ENCODE assay signal across 8 cellular contexts in the genomic region with DNA sequence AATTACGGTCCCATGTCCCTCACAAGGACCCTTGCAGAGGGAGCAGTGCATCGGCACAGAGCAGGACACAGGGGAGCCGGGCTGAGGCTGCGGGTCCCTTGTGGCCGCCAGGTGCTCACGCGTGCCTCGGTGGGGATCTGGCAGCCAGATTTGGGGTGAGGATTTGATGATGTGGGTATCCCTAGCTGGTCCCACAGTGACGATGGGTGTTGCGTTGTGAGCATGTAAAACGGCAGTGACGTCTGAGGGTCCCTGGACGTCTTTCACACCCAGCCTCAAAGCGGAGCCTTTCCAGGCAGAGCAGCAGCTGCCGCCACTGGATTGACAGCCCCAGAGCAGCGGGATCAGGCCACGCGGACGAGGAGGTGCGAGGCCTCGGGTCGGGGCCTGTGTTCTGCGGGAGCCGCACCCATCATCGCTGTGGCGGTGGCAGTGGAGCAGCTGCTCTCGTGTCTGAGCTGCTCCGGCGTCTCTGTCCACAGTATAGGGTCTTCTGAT. TPM values are rescaled to one million over a fixed set of nuclear protein-coding genes. Genes with fewer than 3 reads are reported as not detected.
DNase-seq lines count a peak whose midpoint lies in the region; ATAC-seq and TF ChIP-seq lines count a peak whose summit lies in the region.

No MANE protein-coding gene starts in this region.

- H3K4me3 ChIP-seq in DND-41 (ENCODE audit: low read depth in 1 of 2, low read length in 2 of 2) (peak overlapping the region in 1 of 2 experiments; percentile 41; a peak in 2 of 4 replicates), SJSA1 (peak overlapping the region; percentile 44), esophagus muscularis mucosa (peak overlapping the region; percentile 55 to 80 (median 64)), prostate gland (peak overlapping the region; percentile 46 to 50)

- intact Hi-C loops in esophagus muscularis mucosa (cut with DNase I) (loop anchor here (5.0 kb wide), 1 partner anchor 54 kb away; a partner anchor contains a TSS), prostate gland (cut with DNase I) (no loop called here)

- H4K20me1 ChIP-seq in DND-41 (ENCODE audit: insufficient read depth, low read length): peaks cover 42% of the 10 kb centered on the region

- H3K27me3 ChIP-seq in DND-41 (ENCODE audit: insufficient read depth, low read length, poor library complexity) (no peaks in the 10 kb centered on the region), SJSA1 (replicated peaks) (no peaks in the 10 kb centered on the region), esophagus muscularis mucosa (no peaks in the 10 kb centered on the region), prostate gland (replicated peaks; ENCODE audit: insufficient read depth) (no peaks in the 10 kb centered on the region)

- peaks cover 15% of the 10 kb centered on the region for H3K4me1 ChIP-seq in DND-41 (ENCODE audit: insufficient read depth, low read length)
- H3K4me1 ChIP-seq in SJSA1 (replicated peaks): peaks cover 21% of the 10 kb centered on the region
- H3K4me1 ChIP-seq in esophagus muscularis mucosa: peaks cover 36 to 54% (median 44%) of the 10 kb centered on the region in 4 donors
- H3K4me1 ChIP-seq in prostate gland (replicated peaks): peaks cover 11% of the 10 kb centered on the region

- H3K36me3 ChIP-seq in DND-41 (ENCODE audit: insufficient read depth, low read length) (peaks cover 87% of the 10 kb centered on the region), SJSA1 (peaks cover 67% of the 10 kb centered on the region), esophagus muscularis mucosa (peaks cover 9 to 40% (median 30%) of the 10 kb centered on the region in 4 donors), prostate gland (no peaks in the 10 kb centered on the region)

- peak overlapping the region; percentile 15; the same call in 1 of the 2 replicates for H3K9ac ChIP-seq in DND-41 (ENCODE audit: low read depth, low read length)

- TF ChIP-seq CTCF in DND-41 (IDR thresholded peaks at IDR 0.05; ENCODE audit: borderline replicate concordance, extremely low read depth, low read length, poor library complexity, severe bottlenecking) (no peak), esophagus muscularis mucosa (IDR thresholded peaks at IDR 0.05) (no peak), prostate gland (IDR thresholded peaks at IDR 0.05) (peak in 1 of 4 experiments; percentile 13)

- H3K4me2 ChIP-seq in DND-41 (ENCODE audit: insufficient read depth, low read length): peak overlapping the region; percentile 54

- no peak for TF ChIP-seq EP300 in esophagus muscularis mucosa (IDR thresholded peaks at IDR 0.05)

- H3K79me2 ChIP-seq in DND-41 (ENCODE audit: insufficient read depth, low read length): peaks cover 31% of the 10 kb centered on the region

- H3K27ac ChIP-seq in DND-41 (ENCODE audit: low read length): peak overlapping the region; percentile 73
- peak overlapping the region; percentile 65 for H3K27ac ChIP-seq in SJSA1
- peak overlapping the region; percentile 87 to 96 (median 89) for H3K27ac ChIP-seq in esophagus muscularis mucosa (replicated peaks in 1 of 4)
- peak overlapping the region; percentile 95 to 96 for H3K27ac ChIP-seq in prostate gland

- H2AFZ ChIP-seq in DND-41 (ENCODE audit: low read depth, low read length): no peak overlapping the region

- H3K9me3 ChIP-seq in DND-41 (ENCODE audit: insufficient read depth, low read length, severe bottlenecking) (no peaks in the 10 kb centered on the region), SJSA1 (replicated peaks) (peaks cover 3% of the 10 kb centered on the region; the same call in 1 of the 2 replicates), esophagus muscularis mucosa (no peaks in the 10 kb centered on the region), prostate gland (no peaks in the 10 kb centered on the region)

- no peak; the same call in 2 of the 3 replicates for ATAC-seq in DND-41 (ENCODE audit: insufficient read depth, low read depth)

- TF ChIP-seq POLR2A in esophagus muscularis mucosa (IDR thresholded peaks at IDR 0.05; ENCODE audit: low read depth) (no peak), prostate gland (IDR thresholded peaks at IDR 0.05) (no peak)

- WGBS in esophagus muscularis mucosa: 57% methylated on average over 11 of the region's 29 CpGs
- 33% methylated on average over 28 of the region's 29 CpGs for WGBS in prostate gland

- no peak for DNase-seq in DND-41
- no peak for DNase-seq in SJSA1 (ENCODE audit: low read depth in 1 of 2, low spot score in 2 of 2)
- no peak for DNase-seq in esophagus muscularis mucosa (ENCODE audit: extremely low spot score)
- no peak for DNase-seq in prostate gland (ENCODE audit: low spot score)
- no peak for DNase-seq in activated effector memory CD4-positive, alpha-beta T cell treated with Interleukin-2 at 50 U/mL for 16 hours
- no peak for DNase-seq in NCI-H187 treated with DMSO at 0.1 percent for 48 hours (lab: John Stamatoyannopoulos, UW)
- no peak for DNase-seq in stimulated activated naive CD4-positive, alpha-beta T cell treated with Interleukin-2 at 50 U/mL for 16 hours (lab: John Stamatoyannopoulos, UW)
- DNase-seq in UCSD-AML1 (lab: John Stamatoyannopoulos, UW; ENCODE audit: unreplicated experiment): no peak

RNA-seq across cellular contexts. Expression of a gene that starts 54.6 kb away (rescaled TPM):
- 157 and 203 TPM in 2 replicates for total RNA-seq in SJSA1 (2014; rRNA removed; shearing (Covaris generic))
- total RNA-seq in esophagus muscularis mucosa: 10 to 100 TPM; 57.3 to 81.4 (median 74.4) TPM
- 100 to 1,000 TPM in 1 of 2 donors, 10 to 100 TPM in 1; 97.8 to 146 TPM for total RNA-seq in prostate gland
